Comparison of ENCODE assay signal across 1 cellular context in genomic region chr3:22734207-22734606, GRCh38.
A peak's percentile ranks its signal among the peaks of the same experiment; 100 is the strongest.
TF ChIP-seq lines count a peak whose summit lies in the region.

No MANE protein-coding gene starts in this region.

TF ChIP-seq in HEK293, 187 proteins besides CTCF, POLR2A, EP300 and RAD21 (continued from another document and continues in another):
- TF ChIP-seq PRDM2 (tag by site-specific recombination; IDR thresholded peaks at IDR 0.05; ENCODE audit: borderline replicate concordance) (no peak), YY2 (tag by site-specific recombination; IDR thresholded peaks at IDR 0.05) (no peak), ZNF596 (tag by site-specific recombination; IDR thresholded peaks at IDR 0.05) (no peak), ZNF843 (tag by site-specific recombination; IDR thresholded peaks at IDR 0.05) (peak; percentile 96), ZBTB20 (tag by site-specific recombination; IDR thresholded peaks at IDR 0.05) (no peak), SP7 (tag by site-specific recombination; IDR thresholded peaks at IDR 0.05) (peak; percentile 58), PATZ1 (tag by site-specific recombination; IDR thresholded peaks at IDR 0.05) (peak; percentile 45), ZNF280C (tag by site-specific recombination; IDR thresholded peaks at IDR 0.05) (no peak), ZNF76 (tag by site-specific recombination; IDR thresholded peaks at IDR 0.05; ENCODE audit: borderline replicate concordance, low read depth) (0 out of 2 replicates have a peak, but pooled peaks have one; percentile 24), ZEB2 (tag by site-specific recombination; IDR thresholded peaks at IDR 0.05) (peak; percentile 47; the same call in 1 of the 2 replicates), ZBTB8A (tag by site-specific recombination; IDR thresholded peaks at IDR 0.05) (peak; percentile 43; the same call in 1 of the 2 replicates), SCRT1 (tag by site-specific recombination; IDR thresholded peaks at IDR 0.05; ENCODE audit: borderline replicate concordance) (peak; percentile 96), ZNF112 (tag by site-specific recombination; IDR thresholded peaks at IDR 0.05) (no peak), ZNF610 (tag by site-specific recombination; IDR thresholded peaks at IDR 0.05; ENCODE audit: borderline replicate concordance) (peak; percentile 60; the same call in 1 of the 2 replicates), ZFP3 (tag by site-specific recombination; IDR thresholded peaks at IDR 0.05; ENCODE audit: low read depth) (no peak), ZNF555 (tag by site-specific recombination; conservative IDR thresholded peaks at IDR 0.05) (no peak), ZNF214 (tag by site-specific recombination; IDR thresholded peaks at IDR 0.05; ENCODE audit: borderline replicate concordance) (no peak), ZNF274 (IDR thresholded peaks at IDR 0.05; ENCODE audit: low read length) (no peak), ZNF274 (tag by site-specific recombination; IDR thresholded peaks at IDR 0.05; ENCODE audit: borderline replicate concordance) (no peak), ZNF623 (tag by site-specific recombination; IDR thresholded peaks at IDR 0.05) (no peak), WT1 (tag by site-specific recombination; IDR thresholded peaks at IDR 0.05) (peak; percentile 96), RBAK (tag by site-specific recombination; IDR thresholded peaks at IDR 0.05) (no peak), KLF10 (tag by site-specific recombination; IDR thresholded peaks at IDR 0.05) (peak; percentile 76), OSR2 (tag by site-specific recombination; IDR thresholded peaks at IDR 0.05) (peak; percentile 94), ZNF776 (tag by site-specific recombination; IDR thresholded peaks at IDR 0.05; ENCODE audit: borderline replicate concordance) (no peak), ZNF777 (tag by site-specific recombination; IDR thresholded peaks at IDR 0.05; ENCODE audit: borderline replicate concordance) (no peak), ZIC2 (tag by site-specific recombination; IDR thresholded peaks at IDR 0.05) (peak; percentile 65), ZXDB (tag by site-specific recombination; IDR thresholded peaks at IDR 0.05) (peak; percentile 74), ZSCAN16 (tag by site-specific recombination; IDR thresholded peaks at IDR 0.05) (no peak), ZBTB48 (tag by site-specific recombination; IDR thresholded peaks at IDR 0.05) (no peak), ZNF174 (tag by site-specific recombination; IDR thresholded peaks at IDR 0.05) (no peak), ZNF324 (tag by site-specific recombination; IDR thresholded peaks at IDR 0.05) (no peak), BCL11B (tag by site-specific recombination; IDR thresholded peaks at IDR 0.05; ENCODE audit: low read depth) (no peak), ZSCAN23 (tag by site-specific recombination; IDR thresholded peaks at IDR 0.05) (no peak), GLI2 (tag by site-specific recombination; IDR thresholded peaks at IDR 0.05; ENCODE audit: borderline replicate concordance, low read depth) (peak; percentile 73), ZNF549 (tag by site-specific recombination; IDR thresholded peaks at IDR 0.05) (no peak), ZNF37A (tag by site-specific recombination; IDR thresholded peaks at IDR 0.05) (no peak), ZNF701 (tag by site-specific recombination; IDR thresholded peaks at IDR 0.05) (no peak), ZNF223 (tag by site-specific recombination; IDR thresholded peaks at IDR 0.05) (no peak), ZNF19 (tag by site-specific recombination; IDR thresholded peaks at IDR 0.05; ENCODE audit: low read depth) (no peak), ZBTB21 (tag by site-specific recombination; IDR thresholded peaks at IDR 0.05) (no peak), ZNF133 (tag by site-specific recombination; IDR thresholded peaks at IDR 0.05) (no peak)
- TF ChIP-seq, protein P1, sequence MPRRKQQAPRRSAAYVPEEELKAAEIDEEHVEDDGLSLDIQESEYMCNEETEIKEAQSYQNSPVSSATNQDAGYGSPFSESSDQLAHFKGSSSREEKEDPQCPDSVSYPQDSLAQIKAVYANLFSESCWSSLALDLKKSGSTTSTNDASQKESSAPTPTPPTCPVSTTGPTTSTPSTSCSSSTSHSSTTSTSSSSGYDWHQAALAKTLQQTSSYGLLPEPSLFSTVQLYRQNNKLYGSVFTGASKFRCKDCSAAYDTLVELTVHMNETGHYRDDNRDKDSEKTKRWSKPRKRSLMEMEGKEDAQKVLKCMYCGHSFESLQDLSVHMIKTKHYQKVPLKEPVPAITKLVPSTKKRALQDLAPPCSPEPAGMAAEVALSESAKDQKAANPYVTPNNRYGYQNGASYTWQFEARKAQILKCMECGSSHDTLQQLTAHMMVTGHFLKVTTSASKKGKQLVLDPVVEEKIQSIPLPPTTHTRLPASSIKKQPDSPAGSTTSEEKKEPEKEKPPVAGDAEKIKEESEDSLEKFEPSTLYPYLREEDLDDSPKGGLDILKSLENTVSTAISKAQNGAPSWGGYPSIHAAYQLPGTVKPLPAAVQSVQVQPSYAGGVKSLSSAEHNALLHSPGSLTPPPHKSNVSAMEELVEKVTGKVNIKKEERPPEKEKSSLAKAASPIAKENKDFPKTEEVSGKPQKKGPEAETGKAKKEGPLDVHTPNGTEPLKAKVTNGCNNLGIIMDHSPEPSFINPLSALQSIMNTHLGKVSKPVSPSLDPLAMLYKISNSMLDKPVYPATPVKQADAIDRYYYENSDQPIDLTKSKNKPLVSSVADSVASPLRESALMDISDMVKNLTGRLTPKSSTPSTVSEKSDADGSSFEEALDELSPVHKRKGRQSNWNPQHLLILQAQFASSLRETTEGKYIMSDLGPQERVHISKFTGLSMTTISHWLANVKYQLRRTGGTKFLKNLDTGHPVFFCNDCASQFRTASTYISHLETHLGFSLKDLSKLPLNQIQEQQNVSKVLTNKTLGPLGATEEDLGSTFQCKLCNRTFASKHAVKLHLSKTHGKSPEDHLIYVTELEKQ (tag by site-specific recombination; IDR thresholded peaks at IDR 0.05; ENCODE audit: borderline replicate concordance): peak; percentile 81; the same call in 1 of the 2 replicates
- TF ChIP-seq, protein P2, sequence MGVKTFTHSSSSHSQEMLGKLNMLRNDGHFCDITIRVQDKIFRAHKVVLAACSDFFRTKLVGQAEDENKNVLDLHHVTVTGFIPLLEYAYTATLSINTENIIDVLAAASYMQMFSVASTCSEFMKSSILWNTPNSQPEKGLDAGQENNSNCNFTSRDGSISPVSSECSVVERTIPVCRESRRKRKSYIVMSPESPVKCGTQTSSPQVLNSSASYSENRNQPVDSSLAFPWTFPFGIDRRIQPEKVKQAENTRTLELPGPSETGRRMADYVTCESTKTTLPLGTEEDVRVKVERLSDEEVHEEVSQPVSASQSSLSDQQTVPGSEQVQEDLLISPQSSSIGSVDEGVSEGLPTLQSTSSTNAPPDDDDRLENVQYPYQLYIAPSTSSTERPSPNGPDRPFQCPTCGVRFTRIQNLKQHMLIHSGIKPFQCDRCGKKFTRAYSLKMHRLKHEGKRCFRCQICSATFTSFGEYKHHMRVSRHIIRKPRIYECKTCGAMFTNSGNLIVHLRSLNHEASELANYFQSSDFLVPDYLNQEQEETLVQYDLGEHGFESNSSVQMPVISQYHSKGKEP (tag by site-specific recombination; IDR thresholded peaks at IDR 0.05): peak; percentile 66
- TF ChIP-seq, protein P3, sequence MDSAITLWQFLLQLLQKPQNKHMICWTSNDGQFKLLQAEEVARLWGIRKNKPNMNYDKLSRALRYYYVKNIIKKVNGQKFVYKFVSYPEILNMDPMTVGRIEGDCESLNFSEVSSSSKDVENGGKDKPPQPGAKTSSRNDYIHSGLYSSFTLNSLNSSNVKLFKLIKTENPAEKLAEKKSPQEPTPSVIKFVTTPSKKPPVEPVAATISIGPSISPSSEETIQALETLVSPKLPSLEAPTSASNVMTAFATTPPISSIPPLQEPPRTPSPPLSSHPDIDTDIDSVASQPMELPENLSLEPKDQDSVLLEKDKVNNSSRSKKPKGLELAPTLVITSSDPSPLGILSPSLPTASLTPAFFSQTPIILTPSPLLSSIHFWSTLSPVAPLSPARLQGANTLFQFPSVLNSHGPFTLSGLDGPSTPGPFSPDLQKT (IDR thresholded peaks at IDR 0.05; ENCODE audit: borderline replicate concordance, low read depth, low read length): no peak
- TF ChIP-seq, protein P4, sequence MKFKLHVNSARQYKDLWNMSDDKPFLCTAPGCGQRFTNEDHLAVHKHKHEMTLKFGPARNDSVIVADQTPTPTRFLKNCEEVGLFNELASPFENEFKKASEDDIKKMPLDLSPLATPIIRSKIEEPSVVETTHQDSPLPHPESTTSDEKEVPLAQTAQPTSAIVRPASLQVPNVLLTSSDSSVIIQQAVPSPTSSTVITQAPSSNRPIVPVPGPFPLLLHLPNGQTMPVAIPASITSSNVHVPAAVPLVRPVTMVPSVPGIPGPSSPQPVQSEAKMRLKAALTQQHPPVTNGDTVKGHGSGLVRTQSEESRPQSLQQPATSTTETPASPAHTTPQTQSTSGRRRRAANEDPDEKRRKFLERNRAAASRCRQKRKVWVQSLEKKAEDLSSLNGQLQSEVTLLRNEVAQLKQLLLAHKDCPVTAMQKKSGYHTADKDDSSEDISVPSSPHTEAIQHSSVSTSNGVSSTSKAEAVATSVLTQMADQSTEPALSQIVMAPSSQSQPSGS (tag by site-specific recombination; IDR thresholded peaks at IDR 0.05; ENCODE audit: low read depth): no peak
- TF ChIP-seq, protein P5, sequence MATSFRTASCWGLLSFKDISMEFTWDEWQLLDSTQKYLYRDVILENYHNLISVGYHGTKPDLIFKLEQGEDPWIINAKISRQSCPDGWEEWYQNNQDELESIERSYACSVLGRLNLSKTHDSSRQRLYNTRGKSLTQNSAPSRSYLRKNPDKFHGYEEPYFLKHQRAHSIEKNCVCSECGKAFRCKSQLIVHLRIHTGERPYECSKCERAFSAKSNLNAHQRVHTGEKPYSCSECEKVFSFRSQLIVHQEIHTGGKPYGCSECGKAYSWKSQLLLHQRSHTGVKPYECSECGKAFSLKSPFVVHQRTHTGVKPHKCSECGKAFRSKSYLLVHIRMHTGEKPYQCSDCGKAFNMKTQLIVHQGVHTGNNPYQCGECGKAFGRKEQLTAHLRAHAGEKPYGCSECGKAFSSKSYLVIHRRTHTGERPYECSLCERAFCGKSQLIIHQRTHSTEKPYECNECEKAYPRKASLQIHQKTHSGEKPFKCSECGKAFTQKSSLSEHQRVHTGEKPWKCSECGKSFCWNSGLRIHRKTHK (tag by site-specific recombination; IDR thresholded peaks at IDR 0.05): no peak
